Comparison of ENCODE assay signal across 28 cellular contexts in genomic region chr20:50240092-50240491, GRCh38.
"Had no signal": no experiment of that assay in that cellular context is flagged by ENCODE, and none has a peak within 500 bp of the region (broad histone marks: within the 10 kb centered on the region; RNA-seq: fewer than 3 reads in every experiment).

No MANE protein-coding gene starts in this region.

- DNase-seq: activated CD4-positive, alpha-beta memory T cell treated with anti-CD3 and anti-CD28 coated beads for 36 hours; activated CD4-positive, alpha-beta T cell treated with anti-CD3 and anti-CD28 coated beads, Interleukin-2, amount 10 ng/mL, durations not matched to agents 24 days and 14 days; activated CD4-positive, CD25-positive, alpha-beta regulatory T cell treated with anti-CD3 and anti-CD28 coated beads, Interleukin-2, amount 50 U/mL, for 72 hours; activated CD8-positive, alpha-beta memory T cell treated with anti-CD3 and anti-CD28 coated beads, Interleukin-2, amount 50 U/mL, for 4 hours; activated gamma-delta T cell; activated naive CD4-positive, alpha-beta T cell treated with anti-CD3 and anti-CD28 coated beads, Interleukin-2, amount 10 ng/mL, durations not matched to agents 7 days and 5 days; activated naive CD8-positive, alpha-beta T cell treated with anti-CD3 and anti-CD28 coated beads, Interleukin-2, amount 10 ng/mL, durations not matched to agents 7 days and 5 days; activated T-cell treated with anti-CD3 and anti-CD28 coated beads, Interleukin-2, amount 50 U/mL, for 1 hour; caudate nucleus; cortex of kidney; foreskin keratinocyte; heart right ventricle; left cardiac atrium; left ventricle myocardium superior; retina; sigmoid colon; stimulated activated naive CD8-positive, alpha-beta T cell treated with anti-CD3 and anti-CD28 coated beads, Interleukin-15, Interleukin-2, amounts not matched to agents 100 U/mL and 50 U/mL, for 24 hours; T1000; uterus had no signal

- FAIRE-seq: pancreas had no signal

- H3K9me3 ChIP-seq: ascending aorta, esophagus muscularis mucosa, heart right ventricle, pancreas, prostate gland, sigmoid colon, thoracic aorta, uterus had no signal

- H3K27ac Mint-ChIP-seq: activated CD4-positive, alpha-beta memory T cell treated with anti-CD3 and anti-CD28 coated beads for 36 hours; activated CD4-positive, alpha-beta T cell treated with anti-CD3 and anti-CD28 coated beads, Interleukin-2, amount 10 ng/mL, durations not matched to agents 24 days and 14 days; activated naive CD4-positive, alpha-beta T cell treated with anti-CD3 and anti-CD28 coated beads, Interleukin-2, amount 10 ng/mL, durations not matched to agents 7 days and 5 days; activated naive CD8-positive, alpha-beta T cell treated with anti-CD3 and anti-CD28 coated beads, Interleukin-2, amount 10 ng/mL, durations not matched to agents 7 days and 5 days; brain; T-helper 1 cell treated with Interleukin-12 subunit alpha and Interleukin-12 subunit beta and Interleukin-4 antibody, amounts not matched to agents 30 μg/mL and 1 μg/mL, for 36 hours; type B pancreatic cell had no signal

- H3K9me3 Mint-ChIP-seq: activated CD4-positive, alpha-beta memory T cell treated with anti-CD3 and anti-CD28 coated beads for 36 hours; activated CD4-positive, alpha-beta T cell treated with anti-CD3 and anti-CD28 coated beads, Interleukin-2, amount 10 ng/mL, durations not matched to agents 24 days and 14 days; activated naive CD4-positive, alpha-beta T cell treated with anti-CD3 and anti-CD28 coated beads, Interleukin-2, amount 10 ng/mL, durations not matched to agents 7 days and 5 days; activated naive CD8-positive, alpha-beta T cell treated with anti-CD3 and anti-CD28 coated beads, Interleukin-2, amount 10 ng/mL, durations not matched to agents 7 days and 5 days; nephron; T-helper 1 cell treated with Interleukin-12 subunit alpha and Interleukin-12 subunit beta and Interleukin-4 antibody, amounts not matched to agents 30 μg/mL and 1 μg/mL, for 36 hours had no signal

- H3K36me3 ChIP-seq: ascending aorta, esophagus muscularis mucosa, heart right ventricle, pancreas, prostate gland, sigmoid colon, thoracic aorta, uterus had no signal

- ATAC-seq: foreskin keratinocyte; heart right ventricle; left cardiac atrium; left ventricle myocardium superior; pancreas; stimulated activated naive CD8-positive, alpha-beta T cell treated with anti-CD3 and anti-CD28 coated beads, Interleukin-15, Interleukin-2, amounts not matched to agents 100 U/mL and 50 U/mL, for 24 hours had no signal

- H3K36me3 Mint-ChIP-seq: activated CD4-positive, alpha-beta memory T cell treated with anti-CD3 and anti-CD28 coated beads for 36 hours; activated naive CD4-positive, alpha-beta T cell treated with anti-CD3 and anti-CD28 coated beads, Interleukin-2, amount 10 ng/mL, durations not matched to agents 7 days and 5 days; activated naive CD8-positive, alpha-beta T cell treated with anti-CD3 and anti-CD28 coated beads, Interleukin-2, amount 10 ng/mL, durations not matched to agents 7 days and 5 days; brain; type B pancreatic cell had no signal

- H3K4me3 ChIP-seq: ascending aorta, esophagus muscularis mucosa, heart right ventricle, pancreas, prostate gland, sigmoid colon, thoracic aorta, uterus had no signal

- H3K4me1 Mint-ChIP-seq: activated naive CD4-positive, alpha-beta T cell treated with anti-CD3 and anti-CD28 coated beads, Interleukin-2, amount 10 ng/mL, durations not matched to agents 7 days and 5 days had no signal

- H3K27me3 ChIP-seq: ascending aorta, foreskin keratinocyte, pancreas, sigmoid colon, uterus had no signal

- H3K27me3 Mint-ChIP-seq: type B pancreatic cell had no signal

- H3K4me3 Mint-ChIP-seq: activated CD4-positive, alpha-beta memory T cell treated with anti-CD3 and anti-CD28 coated beads for 36 hours; activated CD4-positive, alpha-beta T cell treated with anti-CD3 and anti-CD28 coated beads, Interleukin-2, amount 10 ng/mL, durations not matched to agents 24 days and 14 days; activated naive CD4-positive, alpha-beta T cell treated with anti-CD3 and anti-CD28 coated beads, Interleukin-2, amount 10 ng/mL, durations not matched to agents 7 days and 5 days; activated naive CD8-positive, alpha-beta T cell treated with anti-CD3 and anti-CD28 coated beads, Interleukin-2, amount 10 ng/mL, durations not matched to agents 7 days and 5 days; brain; nephron; T-helper 1 cell treated with Interleukin-12 subunit alpha and Interleukin-12 subunit beta and Interleukin-4 antibody, amounts not matched to agents 30 μg/mL and 1 μg/mL, for 36 hours; type B pancreatic cell had no signal

- H3K27ac ChIP-seq: ascending aorta, esophagus muscularis mucosa, foreskin keratinocyte, heart right ventricle, pancreas, prostate gland, sigmoid colon, thoracic aorta, uterus had no signal

- H3K4me1 ChIP-seq: ascending aorta, esophagus muscularis mucosa, foreskin keratinocyte, prostate gland, sigmoid colon, uterus had no signal
